ENCODE assay signal across 8 cellular contexts in the genomic region with DNA sequence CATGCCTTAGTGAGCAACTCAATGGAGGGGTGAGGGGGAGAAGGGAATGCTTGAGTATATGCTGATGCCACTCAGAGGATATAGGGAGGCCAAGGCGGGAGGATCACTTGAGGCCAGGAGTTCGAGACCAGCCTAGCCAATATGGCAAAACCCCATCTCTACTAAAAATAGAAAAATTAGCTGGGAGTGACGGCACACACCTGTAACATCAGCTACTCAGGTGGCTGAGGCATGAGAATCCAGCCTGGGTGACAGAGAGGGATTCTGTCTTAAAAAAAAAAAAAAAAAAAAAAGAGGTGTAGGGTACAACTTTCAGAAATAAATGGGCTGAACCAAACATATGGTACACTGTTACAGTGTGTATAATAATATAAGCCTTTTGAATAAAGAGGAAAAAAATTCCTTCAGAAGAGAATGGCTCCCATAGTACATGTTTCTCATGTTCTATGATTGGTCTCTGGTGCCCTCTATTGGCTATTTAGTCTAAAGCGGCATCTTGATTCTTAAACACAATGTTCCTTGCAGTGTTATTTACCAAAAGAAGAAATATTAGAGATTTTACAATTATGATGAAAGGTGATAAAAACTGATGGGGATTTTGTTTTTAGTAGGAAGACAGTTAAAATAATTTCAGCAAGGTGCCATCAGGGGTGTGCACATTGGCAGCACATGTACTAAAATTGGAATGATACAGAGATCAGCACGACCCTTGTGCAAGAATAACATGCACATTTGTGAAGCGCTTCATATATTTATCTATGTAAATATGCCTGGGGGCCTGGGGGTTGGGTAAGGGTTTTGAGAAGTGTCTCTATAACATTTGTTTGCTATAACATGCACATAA.
DNase-seq lines count a peak whose midpoint lies in the region; ATAC-seq, FAIRE-seq and TF ChIP-seq lines count a peak whose summit lies in the region.

No MANE protein-coding gene starts in this region.

- TF ChIP-seq POLR2A in endothelial cell of umbilical vein (IDR thresholded peaks at IDR 0.05; ENCODE audit: low read depth, low read length): no peak

- no peaks in the 10 kb centered on the region for H3K9me1 ChIP-seq in endothelial cell of umbilical vein (replicated peaks; ENCODE audit: control insufficient read depth, extremely low read depth, insufficient read depth, low read length)

- intact Hi-C loops in endothelial cell of umbilical vein (cut with micrococcal nuclease) (loop anchor here (1.0 to 2.0 kb wide), 14 partner anchors 127 to 1876 kb away; partner anchors contain the start of gene TM2D1), mucosa of descending colon (cut with DNase I, micrococcal nuclease) (no loop called here)

- POLR2A ChIA-PET in endothelial cell of umbilical vein (lab: Charles Lee): no interaction called here

- H3F3A ChIP-seq in MM.1S (ENCODE audit: insufficient read depth, low read length): no peaks in the 10 kb centered on the region

- peak; percentile 56; the same call in 1 of the 3 replicates for ATAC-seq in RWPE2 (ENCODE audit: low read depth)
- peak; percentile 77 for ATAC-seq in mucosa of descending colon
- no peak for ATAC-seq in GM19023 (IDR thresholded peaks at IDR 0.05; ENCODE audit: unreplicated experiment)
- ATAC-seq in GM21528 (IDR thresholded peaks at IDR 0.05; ENCODE audit: low FRiP score, unreplicated experiment): no peak

- H3K9me3 ChIP-seq in MM.1S (replicated peaks; ENCODE audit: insufficient read depth, low read length) (no peaks in the 10 kb centered on the region), RWPE2 (ENCODE audit: severe bottlenecking) (no peaks in the 10 kb centered on the region), endothelial cell of umbilical vein (replicated peaks; ENCODE audit: control insufficient read depth, insufficient read depth, low read length) (no peaks in the 10 kb centered on the region), mucosa of descending colon (no peaks in the 10 kb centered on the region)

- no peak overlapping the region for H2AFZ ChIP-seq in MM.1S (ENCODE audit: low read length)
- H2AFZ ChIP-seq in endothelial cell of umbilical vein (ENCODE audit: low read depth, low read length): no peak overlapping the region

- H3K27ac ChIP-seq in MM.1S (ENCODE audit: low read length): no peak overlapping the region
- H3K27ac ChIP-seq in RWPE2 (ENCODE audit: poor library complexity, severe bottlenecking): no peak overlapping the region
- H3K27ac ChIP-seq in endothelial cell of umbilical vein (ENCODE audit: insufficient read depth, low read depth, low read length): peak overlapping the region; percentile 45

- DNase-seq in AG20443 (ENCODE audit: low spot score) (peak; percentile 45), GM13977 (ENCODE audit: low spot score) (peak; percentile 28), MM.1S (peak; percentile 55), RWPE2 (ENCODE audit: low spot score) (no peak), endothelial cell of umbilical vein (ENCODE audit: low read depth, low spot score) (peak; percentile 74), mucosa of descending colon (peak in 1 of 3 donors; percentile 50)

- H3K27me3 ChIP-seq in MM.1S (replicated peaks; ENCODE audit: insufficient read depth, low read length) (no peaks in the 10 kb centered on the region), RWPE2 (ENCODE audit: insufficient read depth, poor library complexity, severe bottlenecking) (no peaks in the 10 kb centered on the region), endothelial cell of umbilical vein (ENCODE audit: control insufficient read depth in 2 of 2, insufficient read depth in 2 of 2, low read length in 2 of 2) (no peaks in the 10 kb centered on the region)

- TF ChIP-seq CTCF in GM13977 (IDR thresholded peaks at IDR 0.05; ENCODE audit: extremely low read depth, insufficient read depth, missing control alignments) (peak; percentile 83), MM.1S (IDR thresholded peaks at IDR 0.05; ENCODE audit: low read length) (peak; percentile 74), RWPE2 (IDR thresholded peaks at IDR 0.05; ENCODE audit: poor library complexity, severe bottlenecking) (peak; percentile 85), endothelial cell of umbilical vein (IDR thresholded peaks at IDR 0.05; ENCODE audit: extremely low read depth in 1 of 2, insufficient read depth in 1 of 2, low read depth in 1 of 2, low read length in 2 of 2) (peak; percentile 40 to 58), mucosa of descending colon (IDR thresholded peaks at IDR 0.05) (peak; percentile 34)

- H3K4me3 ChIP-seq in MM.1S (ENCODE audit: low read length): no peak overlapping the region
- no peak overlapping the region for H3K4me3 ChIP-seq in RWPE2 (ENCODE audit: severe bottlenecking)
- H3K4me3 ChIP-seq in endothelial cell of umbilical vein (replicated peaks in 1 of 3; ENCODE audit: insufficient read depth in 1 of 3, low read depth in 1 of 3, low read length in 3 of 3): no peak overlapping the region
- H3K4me3 ChIP-seq in mucosa of descending colon: no peak overlapping the region

- H3K36me3 ChIP-seq in MM.1S (replicated peaks; ENCODE audit: insufficient read depth, low read length) (no peaks in the 10 kb centered on the region), RWPE2 (ENCODE audit: low read depth) (peaks cover 49% of the 10 kb centered on the region), endothelial cell of umbilical vein (ENCODE audit: control insufficient read depth in 2 of 2, extremely low read depth in 1 of 2, insufficient read depth in 2 of 2, low read length in 2 of 2) (no peaks in the 10 kb centered on the region), mucosa of descending colon (ENCODE audit: low read depth) (no peaks in the 10 kb centered on the region)

- H3K9ac ChIP-seq in MM.1S (ENCODE audit: low read length) (no peak overlapping the region), endothelial cell of umbilical vein (replicated peaks; ENCODE audit: extremely low read depth, insufficient read depth, low read length) (no peak overlapping the region)

- H3K4me2 ChIP-seq in MM.1S (ENCODE audit: low read depth, low read length) (no peak overlapping the region), endothelial cell of umbilical vein (ENCODE audit: insufficient read depth, low read length) (no peak overlapping the region)

- CTCF ChIA-PET in endothelial cell of umbilical vein (lab: Charles Lee): interaction anchor here (0.6 to 5.9 kb wide), 46 partner anchors 10 to 1880 kb away, joined by 3 to 65 read pairs (median 4); partner anchors contain the start of gene NFIA

- no peaks in the 10 kb centered on the region for H4K20me1 ChIP-seq in MM.1S (ENCODE audit: insufficient read depth, low read length)
- H4K20me1 ChIP-seq in endothelial cell of umbilical vein (replicated peaks; ENCODE audit: control insufficient read depth, extremely low read depth, insufficient read depth, low read length): no peaks in the 10 kb centered on the region

- H3K4me1 ChIP-seq in MM.1S (ENCODE audit: low read length) (no peaks in the 10 kb centered on the region), RWPE2 (ENCODE audit: insufficient read depth, poor library complexity, severe bottlenecking) (no peaks in the 10 kb centered on the region), endothelial cell of umbilical vein (ENCODE audit: control insufficient read depth, extremely low read depth, insufficient read depth, low read length) (peaks cover 14% of the 10 kb centered on the region), mucosa of descending colon (ENCODE audit: low read depth) (no peaks in the 10 kb centered on the region)

- in situ Hi-C loops in GM13977 (cut with MboI; ENCODE audit: low pct_unique_long_range_greater_than_20kb, low sequenced_read_pairs, unreplicated experiment): no loop called here

- H3K79me2 ChIP-seq in MM.1S (ENCODE audit: low read length) (no peaks in the 10 kb centered on the region), endothelial cell of umbilical vein (ENCODE audit: control insufficient read depth, insufficient read depth, low read length) (no peaks in the 10 kb centered on the region)

- no TSS peak for BruUV-seq in endothelial cell of umbilical vein (replicated peaks; lab: Mats Ljungman, UMichigan)

- no peaks in the 10 kb centered on the region for H3K9me2 ChIP-seq in MM.1S (replicated peaks; ENCODE audit: insufficient read depth, low read length)

- dilution Hi-C loops in endothelial cell of umbilical vein (cut with MboI; ENCODE audit: extremely low pct_ligation_motif_present, low sequenced_read_pairs): no loop called here

- peak; percentile 42 for FAIRE-seq in endothelial cell of umbilical vein (lab: Jason Lieb, UNC)

TF ChIP-seq in endothelial cell of umbilical vein, 7 proteins besides CTCF, POLR2A, EP300 and RAD21:
- no peak for TF ChIP-seq EZH2 (IDR thresholded peaks at IDR 0.05; ENCODE audit: borderline replicate concordance, low read depth, low read length, severe bottlenecking)
- TF ChIP-seq MAX (IDR thresholded peaks at IDR 0.05; ENCODE audit: insufficient read depth, insufficient read length): no peak
- no peak for TF ChIP-seq GATA2 (IDR thresholded peaks at IDR 0.05; ENCODE audit: insufficient read depth, insufficient read length, low read depth, low read length)
- no peak for TF ChIP-seq POLR2AphosphoS5 (IDR thresholded peaks at IDR 0.05; ENCODE audit: insufficient read depth, low read depth, low read length)
- no peak for TF ChIP-seq MYC (IDR thresholded peaks at IDR 0.05; ENCODE audit: low read depth, low read length)
- TF ChIP-seq JUN (IDR thresholded peaks at IDR 0.05; ENCODE audit: borderline replicate concordance, insufficient read depth, insufficient read length, low read depth): no peak
- TF ChIP-seq FOS (IDR thresholded peaks at IDR 0.05; ENCODE audit: borderline replicate concordance, insufficient read depth, low read length): no peak
TF ChIP-seq in endothelial cell of umbilical vein: peak in this region for 0.

Comparison
In these comparisons a context has a peak if more than half of its experiments do, and no peak if none do; other contexts are left out.
1. CTCF ChIP-seq: peak in every context shown above with its lines; median percentile 85 in RWPE2; 83 in GM13977; 74 in MM.1S; 49 in endothelial cell of umbilical vein; 34 in mucosa of descending colon.
2. ATAC-seq: peak in RWPE2 (single experiment) and mucosa of descending colon (single experiment); none in GM19023 (single experiment) and GM21528 (single experiment).